Comparison of ENCODE assay signal across 8 cellular contexts in genomic region chr1:32107742-32108661, GRCh38. TPM values are rescaled to one million over a fixed set of nuclear protein-coding genes. Genes with fewer than 3 reads are reported as not detected.
A peak's percentile ranks its signal among the peaks of the same experiment; 100 is the strongest.
DNase-seq lines count a peak whose midpoint lies in the region; ATAC-seq and TF ChIP-seq lines count a peak whose summit lies in the region.

Gene KPNA6 (plus strand): TSS chr1:32108056. CDS start chr1:32108131, 75 bp downstream.

- in situ Hi-C loops in G401 (cut with HindIII; ENCODE audit: low sequenced_read_pairs), result no loop called here

- DNase-seq in G401 (ENCODE audit: low spot score) (peak; percentile 95), HEK293T (ENCODE audit: extremely low spot score) (peak; percentile 89), NCI-H1092 treated with DMSO at 0.1 percent for 48 hours (lab: John Stamatoyannopoulos, UW) (peak; percentile 98), globus pallidus (ENCODE audit: low spot score) (peak; percentile 89), nucleus accumbens (lab: John Stamatoyannopoulos, UW) (peak; percentile 35 to 93 (median 81)), superior temporal gyrus (ENCODE audit: extremely low spot score) (peak; percentile 98)
- peak; percentile 88 for DNase-seq in activated naive CD4-positive, alpha-beta T cell treated with anti-CD3 and anti-CD28 coated beads, Interleukin-2, amount 50 U/mL, for 16 hours

- CTCF ChIA-PET in HEK293T (lab: Yijun Ruan, JAX), result interaction anchor here (0.6 to 1.5 kb wide), 5 partner anchors 13 to 483 kb away, joined by 3 to 5 read pairs (median 3); partner anchors contain the start of gene TMEM39B

- POLR2A ChIA-PET in HEK293T (lab: Yijun Ruan, JAX), result interaction anchor here (0.8 to 2.1 kb wide), 13 partner anchors 10 to 183 kb away, joined by 3 to 17 read pairs (median 4); partner anchors contain the start of genes HDAC1, KHDRBS1, TMEM39B and TXLNA

- peak; percentile 85 for ATAC-seq in SK-N-SH treated with all-trans-retinoic acid at 6 μM for 48 hours

TF ChIP-seq in HEK293T, 16 proteins besides CTCF, POLR2A, EP300 and RAD21:
- no peak for TF ChIP-seq SP1 (IDR thresholded peaks at IDR 0.05)
- no peak for TF ChIP-seq FOXK2 (IDR thresholded peaks at IDR 0.05)
- peak; percentile 98 for TF ChIP-seq ZNF384 (IDR thresholded peaks at IDR 0.05)
- TF ChIP-seq HDGF (IDR thresholded peaks at IDR 0.05; ENCODE audit: borderline replicate concordance), result 0 out of 2 replicates have a peak, but pooled peaks have one; percentile 44
- 0 out of 2 replicates have a peak, but pooled peaks have one; percentile 13 for TF ChIP-seq L3MBTL2 (conservative IDR thresholded peaks at IDR 0.05)
- no peak for TF ChIP-seq BHLHE40 (IDR thresholded peaks at IDR 0.05; ENCODE audit: borderline replicate concordance)
- TF ChIP-seq TARDBP (IDR thresholded peaks at IDR 0.05), result no peak
TF ChIP-seq in HEK293T: peak in this region for 3.

TF ChIP-seq in SK-N-SH treated with all-trans-retinoic acid at 6 μM for 48 hours, 23 proteins besides CTCF, POLR2A, EP300 and RAD21:
- TF ChIP-seq ZFP3 (CRISPR knock-in tag; IDR thresholded peaks at IDR 0.05), result no peak
- TF ChIP-seq ESRRG (CRISPR knock-in tag; IDR thresholded peaks at IDR 0.05), result no peak
- no peak for TF ChIP-seq SNAI2 (CRISPR knock-in tag; IDR thresholded peaks at IDR 0.05)
- TF ChIP-seq ARNTL (CRISPR knock-in tag; IDR thresholded peaks at IDR 0.05; ENCODE audit: borderline replicate concordance, low read depth), result no peak
- TF ChIP-seq, protein P1, sequence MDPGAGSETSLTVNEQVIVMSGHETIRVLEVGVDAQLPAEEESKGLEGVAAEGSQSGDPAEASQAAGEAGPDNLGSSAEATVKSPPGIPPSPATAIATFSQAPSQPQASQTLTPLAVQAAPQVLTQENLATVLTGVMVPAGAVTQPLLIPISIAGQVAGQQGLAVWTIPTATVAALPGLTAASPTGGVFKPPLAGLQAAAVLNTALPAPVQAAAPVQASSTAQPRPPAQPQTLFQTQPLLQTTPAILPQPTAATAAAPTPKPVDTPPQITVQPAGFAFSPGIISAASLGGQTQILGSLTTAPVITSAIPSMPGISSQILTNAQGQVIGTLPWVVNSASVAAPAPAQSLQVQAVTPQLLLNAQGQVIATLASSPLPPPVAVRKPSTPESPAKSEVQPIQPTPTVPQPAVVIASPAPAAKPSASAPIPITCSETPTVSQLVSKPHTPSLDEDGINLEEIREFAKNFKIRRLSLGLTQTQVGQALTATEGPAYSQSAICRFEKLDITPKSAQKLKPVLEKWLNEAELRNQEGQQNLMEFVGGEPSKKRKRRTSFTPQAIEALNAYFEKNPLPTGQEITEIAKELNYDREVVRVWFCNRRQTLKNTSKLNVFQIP (CRISPR knock-in tag; IDR thresholded peaks at IDR 0.05; ENCODE audit: borderline replicate concordance, low read depth), result no peak
- TF ChIP-seq PATZ1 (CRISPR knock-in tag; IDR thresholded peaks at IDR 0.05; ENCODE audit: borderline replicate concordance), result no peak

RNA-seq across cellular contexts. Expression of gene KPNA6, which starts in this region (rescaled TPM):
- 30.8 and 36.0 TPM in 2 replicates for total RNA-seq in G401 (2014; rRNA removed; shearing (Covaris generic))

Comparison
In these comparisons a context has a peak if more than half of its experiments do, and no peak if none do; other contexts are left out.
1. Peak in every context shown above with its lines: DNase-seq and ATAC-seq.